8 cellular contexts compared by ENCODE assay signal in the genomic region with DNA sequence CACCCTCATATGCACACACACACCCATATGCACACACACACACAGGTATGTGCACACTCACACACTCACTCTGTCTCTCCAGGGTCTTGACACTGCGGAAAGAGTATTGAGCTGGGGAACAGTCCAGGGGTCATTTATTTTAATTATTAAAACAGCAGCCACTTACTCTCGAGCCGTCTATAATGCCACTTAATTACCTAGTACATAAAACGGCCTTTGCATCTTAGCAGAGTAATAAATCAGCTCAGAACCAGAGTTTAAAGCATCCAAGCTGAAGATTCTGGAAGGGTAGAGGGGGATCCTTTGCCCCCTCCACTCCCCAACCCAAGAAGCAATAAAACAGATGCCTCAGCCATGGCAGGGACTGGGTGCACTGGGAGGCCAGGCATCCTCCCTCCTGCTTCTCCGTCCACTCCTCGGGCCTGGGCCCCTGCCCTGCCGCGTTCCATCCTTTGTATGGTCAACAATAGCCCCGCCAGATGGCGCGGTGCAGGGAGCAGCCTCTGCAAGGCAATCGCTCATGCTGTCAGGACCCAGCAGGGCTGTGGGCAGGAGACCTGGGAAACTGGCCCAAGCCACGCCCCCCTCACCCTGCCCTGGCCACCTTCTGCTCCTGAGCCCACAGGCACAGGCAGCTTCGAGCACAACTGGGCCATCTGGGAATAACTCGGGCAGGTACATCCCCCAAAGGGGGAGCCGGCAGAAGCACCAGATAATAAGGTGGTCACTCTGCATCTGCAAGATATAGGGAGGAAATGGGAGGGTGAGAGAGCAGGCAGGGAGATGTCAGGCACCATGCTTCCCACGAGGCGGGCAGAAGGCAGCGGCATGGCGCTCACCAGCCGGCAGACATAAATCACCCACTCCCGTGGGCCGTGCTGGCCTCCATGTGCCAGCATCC. TPM values are rescaled to one million over a fixed set of nuclear protein-coding genes. Genes with fewer than 3 reads are reported as not detected.
DNase-seq lines count a peak whose midpoint lies in the region; ATAC-seq, FAIRE-seq and TF ChIP-seq lines count a peak whose summit lies in the region.

No MANE protein-coding gene starts in this region.

- H3K9me3 ChIP-seq in smooth muscle cell (replicated peaks; ENCODE audit: low read depth), result no peaks in the 10 kb centered on the region

- H2AFZ ChIP-seq in smooth muscle cell (ENCODE audit: low read depth), result no peak overlapping the region

- no peak overlapping the region for H3K4me3 Mint-ChIP-seq in stimulated activated naive CD8-positive, alpha-beta T cell treated with anti-CD3 and anti-CD28 coated beads, Interleukin-15, amount 100 ng/mL, for 72 hours

- peaks cover 51% of the 10 kb centered on the region for H3K4me1 ChIP-seq in smooth muscle cell (ENCODE audit: low read depth)

- H3K4me1 Mint-ChIP-seq in stimulated activated naive CD8-positive, alpha-beta T cell treated with anti-CD3 and anti-CD28 coated beads, Interleukin-15, amount 100 ng/mL, for 72 hours, result peaks cover 10% of the 10 kb centered on the region

- peak overlapping the region in 1 of 2 donors; percentile 90 for H3K27ac Mint-ChIP-seq in stimulated activated naive CD8-positive, alpha-beta T cell treated with anti-CD3 and anti-CD28 coated beads, Interleukin-15, amount 100 ng/mL, for 72 hours

- no peak for FAIRE-seq in GM12892 (lab: Jason Lieb, UNC)
- no peak for FAIRE-seq in D721Med (lab: Jason Lieb, UNC)

- H3K9ac ChIP-seq in smooth muscle cell (ENCODE audit: low read depth), result no peak overlapping the region

- DNase-seq in stimulated activated naive CD8-positive, alpha-beta T cell treated with anti-CD3 and anti-CD28 coated beads, Interleukin-15, amount 100 ng/mL, for 72 hours, result no peak
- no peak for DNase-seq in stimulated activated naive CD8-positive, alpha-beta T cell treated with anti-CD3 and anti-CD28 coated beads, Interleukin-15, Interleukin-2, amounts not matched to agents 100 U/mL and 50 U/mL, for 24 hours
- DNase-seq in anterior cingulate cortex (lab: John Stamatoyannopoulos, UW) (peak in 49 of 58 donors; percentile 24 to 83 (median 56)), iPS DF 19.7 (ENCODE audit: low read depth, low spot score) (peak; percentile 75), smooth muscle cell (lab: John Stamatoyannopoulos, UW; ENCODE audit: unreplicated experiment) (no peak), GM12892 (ENCODE audit: insufficient read length) (no peak), D721Med (ENCODE audit: insufficient read length, low spot score) (no peak)

- no peaks in the 10 kb centered on the region for H3F3A ChIP-seq in smooth muscle cell (ENCODE audit: low read depth)

- H4K20me1 ChIP-seq in smooth muscle cell (ENCODE audit: low read depth), result peaks cover 31% of the 10 kb centered on the region

- no peaks in the 10 kb centered on the region for H3K27me3 ChIP-seq in smooth muscle cell (ENCODE audit: low read depth)

- H3K4me2 ChIP-seq in smooth muscle cell, result no peak overlapping the region

- no peaks in the 10 kb centered on the region for H3K9me3 Mint-ChIP-seq in stimulated activated naive CD8-positive, alpha-beta T cell treated with anti-CD3 and anti-CD28 coated beads, Interleukin-15, amount 100 ng/mL, for 72 hours

- TF ChIP-seq CTCF in smooth muscle cell (IDR thresholded peaks at IDR 0.05; ENCODE audit: borderline replicate concordance, insufficient read depth, poor library complexity, severe bottlenecking), result peak; percentile 31
- no peak for TF ChIP-seq CTCF in D721Med (IDR thresholded peaks at IDR 0.05; ENCODE audit: insufficient read depth, missing control alignments)

- 46% methylated on average over 23 of the region's 23 CpGs for WGBS in smooth muscle cell (ENCODE audit: low lambda C conversion rate)

- no peaks in the 10 kb centered on the region for H3K27me3 Mint-ChIP-seq in stimulated activated naive CD8-positive, alpha-beta T cell treated with anti-CD3 and anti-CD28 coated beads, Interleukin-15, amount 100 ng/mL, for 72 hours

- H3K79me2 ChIP-seq in smooth muscle cell (ENCODE audit: low read depth), result no peaks in the 10 kb centered on the region

- no peak for TF ChIP-seq POLR2A in GM12892 (IDR thresholded peaks at IDR 0.05; ENCODE audit: low read depth, low read length)

- no peak overlapping the region for H3K27ac ChIP-seq in smooth muscle cell (ENCODE audit: low read depth)

- H3K4me3 ChIP-seq in smooth muscle cell, result no peak overlapping the region

- peak; percentile 11 for ATAC-seq in stimulated activated naive CD8-positive, alpha-beta T cell treated with anti-CD3 and anti-CD28 coated beads, Interleukin-15, amount 100 ng/mL, for 72 hours
- no peak for ATAC-seq in stimulated activated naive CD8-positive, alpha-beta T cell treated with anti-CD3 and anti-CD28 coated beads, Interleukin-15, Interleukin-2, amounts not matched to agents 100 U/mL and 50 U/mL, for 24 hours
- ATAC-seq in GM18519 (IDR thresholded peaks at IDR 0.05; ENCODE audit: low FRiP score, unreplicated experiment), result no peak

- H3K36me3 ChIP-seq in smooth muscle cell (ENCODE audit: low read depth), result no peaks in the 10 kb centered on the region

RNA-seq across cellular contexts. Expression of a gene that starts 40.9 kb away (rescaled TPM):
- total RNA-seq in smooth muscle cell, result 4.0 and 4.8 TPM in 2 replicates
- 5.2 and 6.5 TPM in 2 replicates for polyA plus RNA-seq in smooth muscle cell
- 1.2 TPM for polyA plus RNA-seq in GM12892 (2012; ENCODE audit: missing spikeins)

Comparison
In these comparisons a context has a peak if more than half of its experiments do, and no peak if none do; other contexts are left out.
1. DNase-seq: peak in anterior cingulate cortex (49 of 58) and iPS DF 19.7 (single experiment); none in stimulated activated naive CD8-positive, alpha-beta T cell treated with anti-CD3 and anti-CD28 coated beads, Interleukin-15, amount 100 ng/mL, for 72 hours (0 of 2), stimulated activated naive CD8-positive, alpha-beta T cell treated with anti-CD3 and anti-CD28 coated beads, Interleukin-15, Interleukin-2, amounts not matched to agents 100 U/mL and 50 U/mL, for 24 hours (single experiment), smooth muscle cell (single experiment), GM12892 (single experiment) and D721Med (single experiment).